ENCODE assay signal across 8 cellular contexts in the genomic region with DNA sequence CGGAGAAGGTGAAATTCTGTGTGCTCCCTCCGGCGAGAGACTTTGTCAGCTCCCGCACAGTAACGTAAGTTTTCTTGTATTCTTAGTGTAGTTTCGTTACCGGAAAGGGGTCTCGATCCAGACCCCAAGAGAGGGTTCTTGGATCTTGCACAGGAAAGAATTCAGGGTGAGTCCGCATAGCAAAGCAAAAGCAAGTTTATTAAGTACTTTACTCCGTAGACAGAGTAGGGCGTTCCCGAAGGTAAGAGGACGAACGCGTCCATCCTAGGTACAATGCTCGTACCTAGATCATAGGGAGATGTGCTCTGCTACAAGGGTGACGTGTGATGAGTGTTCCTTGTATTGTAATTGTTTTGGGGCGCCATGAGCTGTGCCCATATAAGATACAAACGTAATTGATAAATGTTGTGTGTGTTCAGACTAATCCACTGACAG. TPM values are rescaled to one million over a fixed set of nuclear protein-coding genes. Genes with fewer than 3 reads are reported as not detected.
DNase-seq lines count a peak whose midpoint lies in the region; ATAC-seq and TF ChIP-seq lines count a peak whose summit lies in the region.

No MANE protein-coding gene starts in this region.

- peaks cover 22% of the 10 kb centered on the region for H3K4me1 ChIP-seq in ovary (ENCODE audit: insufficient read depth)

- H3K36me3 ChIP-seq in ovary: no peaks in the 10 kb centered on the region

- no peaks in the 10 kb centered on the region for H3K9me3 ChIP-seq in ovary

- peak overlapping the region in 1 of 2 donors; percentile 79 for H3K27ac ChIP-seq in ovary

- H3K4me3 ChIP-seq in ovary: peak overlapping the region; percentile 99

- WGBS in ovary, 3 donors: 1% methylated on average over 19 of the region's 19 CpGs

- no peak for TF ChIP-seq POLR2A in ovary (IDR thresholded peaks at IDR 0.05)

- no peak for TF ChIP-seq EP300 in ovary (IDR thresholded peaks at IDR 0.05)

- intact Hi-C loops in ovary (cut with DNase I): no loop called here

- DNase-seq in DMS53 (lab: John Stamatoyannopoulos, UW): peak; percentile 54
- no peak for DNase-seq in DMS53 treated with DMSO at 0.1 percent for 48 hours (lab: John Stamatoyannopoulos, UW; ENCODE audit: unreplicated experiment)
- peak; percentile 64 for DNase-seq in RKO (ENCODE audit: low spot score)
- no peak for DNase-seq in ovary
- DNase-seq in T1000 (lab: John Stamatoyannopoulos, UW): no peak
- DNase-seq in CD1c-positive myeloid dendritic cell (ENCODE audit: extremely low spot score): no peak

- no peaks in the 10 kb centered on the region for H3K27me3 ChIP-seq in ovary

- no peak for TF ChIP-seq CTCF in ovary (IDR thresholded peaks at IDR 0.05)

- peak; percentile 27 for ATAC-seq in HG02759 (IDR thresholded peaks at IDR 0.05; ENCODE audit: unreplicated experiment)
- peak; percentile 59 for ATAC-seq in esophagus mucosa

RNA-seq across cellular contexts. Expression of a gene that starts 0.3 kb away (rescaled TPM):
- 18.1 TPM for total RNA-seq in esophagus mucosa
- 10 to 100 TPM; 27.4 to 57.0 (median 32.8) TPM for total RNA-seq in ovary
- polyA plus RNA-seq in ovary: 10 to 100 TPM; 21.5 to 43.9 TPM

RNA-seq across cellular contexts. Expression of a gene that starts 0.4 kb away (rescaled TPM):
- total RNA-seq in esophagus mucosa (67.3 TPM), ovary (100 to 1,000 TPM in 6 of 7 donors, 10 to 100 TPM in 1; 98.8 to 286 (median 233) TPM)
- 100 to 1,000 TPM; 118 to 521 TPM for polyA plus RNA-seq in ovary

RNA-seq across cellular contexts. Expression of a gene that starts 29.1 kb away (rescaled TPM):
- total RNA-seq in esophagus mucosa (70.2 TPM), ovary (100 to 1,000 TPM in 1 of 7 donors, 10 to 100 TPM in 6; 44.5 to 117 (median 56.9) TPM)
- polyA plus RNA-seq in ovary: 100 to 1,000 TPM; 119 to 413 TPM

RNA-seq across cellular contexts. Expression of a gene that starts 48.0 kb away (rescaled TPM):
- total RNA-seq in esophagus mucosa: 30.8 TPM
- total RNA-seq in ovary: 100 to 1,000 TPM in 3 of 7 donors, 10 to 100 TPM in 4; 53.4 to 106 (median 88.5) TPM
- polyA plus RNA-seq in ovary: 100 to 1,000 TPM in 1 of 2 donors, 10 to 100 TPM in 1; 37.8 to 145 TPM

RNA-seq across cellular contexts. Expression of a gene that starts 55.3 kb away (rescaled TPM):
- total RNA-seq in esophagus mucosa (5.5 TPM), ovary (1 to 10 TPM in 3 of 7 donors, under 1 TPM in 4; 0.48 to 1.6 (median 0.76) TPM)
- 1 to 10 TPM in 1 of 2 donors, under 1 TPM in 1; 0.41 to 1.5 TPM for polyA plus RNA-seq in ovary

Comparison
In these comparisons a context has a peak if more than half of its experiments do, and no peak if none do; other contexts are left out.
1. DNase-seq: peak in DMS53 (single experiment) and RKO (single experiment); none in DMS53 treated with DMSO at 0.1 percent for 48 hours (single experiment), ovary (0 of 5), T1000 (single experiment) and CD1c-positive myeloid dendritic cell (single experiment).